In the genomic region with DNA sequence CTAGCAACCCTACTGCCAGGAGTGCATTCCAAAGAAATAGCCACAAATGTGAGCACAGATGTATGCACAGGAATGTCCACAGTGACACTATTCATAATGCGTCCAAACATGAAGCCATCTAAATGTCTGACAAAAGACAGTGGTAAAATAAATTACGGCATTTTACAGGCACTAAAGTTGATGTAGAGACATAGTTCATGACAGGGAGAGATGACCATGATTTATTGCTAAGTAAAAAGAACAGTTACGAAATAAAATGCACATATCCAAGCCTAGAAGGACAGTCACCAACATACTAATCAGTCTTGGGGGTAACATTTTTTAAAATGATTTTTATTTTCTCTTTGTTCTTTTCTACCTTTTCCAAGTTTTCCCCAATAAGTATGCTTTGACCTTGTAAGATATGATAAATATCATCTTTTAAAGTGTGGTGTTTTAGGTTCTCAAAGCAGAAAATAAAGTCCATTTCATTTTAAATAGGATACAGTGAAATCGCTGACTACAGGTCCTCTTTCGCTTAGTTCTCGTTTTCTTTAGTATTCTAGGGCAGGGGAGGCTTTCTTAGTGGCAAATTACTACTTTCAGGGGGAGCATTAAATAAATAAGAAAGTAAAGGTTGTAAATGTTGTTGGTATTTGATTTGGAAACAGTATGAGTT, we compare ENCODE assay signal across 29 cellular contexts. TPM values are rescaled to one million over a fixed set of nuclear protein-coding genes. Genes with fewer than 3 reads are reported as not detected.
DNase-seq lines count a peak whose midpoint lies in the region; ATAC-seq and TF ChIP-seq lines count a peak whose summit lies in the region.
"Had no signal": no experiment of that assay in that cellular context is flagged by ENCODE, and none has a peak within 500 bp of the region (broad histone marks: within the 10 kb centered on the region; RNA-seq: fewer than 3 reads in every experiment).

No MANE protein-coding gene starts in this region.

- DNase-seq in activated T-cell treated with anti-CD3 and anti-CD28 coated beads, Interleukin-2, amount 50 U/mL, for 24 hours: no peak
- no peak for DNase-seq in activated T-cell treated with anti-CD3 and anti-CD28 coated beads, Interleukin-2, amount 50 U/mL, for 1 hour
- no peak for DNase-seq in DND-41
- no peak for DNase-seq in activated CD8-positive, alpha-beta T cell treated with anti-CD3 and anti-CD28 coated beads, Interleukin-2, amount 10 ng/mL, durations not matched to agents 7 days and 5 days
- no peak for DNase-seq in naive thymus-derived CD8-positive, alpha-beta T cell
- no peak for DNase-seq in caudate nucleus (lab: John Stamatoyannopoulos, UW)
- DNase-seq: activated CD4-positive, alpha-beta T cell treated with anti-CD3 and anti-CD28 coated beads, Interleukin-2, amount 10 ng/mL, durations not matched to agents 7 days and 5 days; activated gamma-delta T cell; amniotic stem cell; brain microvascular endothelial cell; Calu3; DMS79 treated with DMSO at 0.1 percent for 48 hours; glutamatergic neuron; HCEC 1CT; NCI-H510A; nephron progenitor cell; pancreas; SHP77; stimulated activated CD4-positive, alpha-beta T cell treated with anti-CD3 and anti-CD28 coated beads, Interleukin-1b, Interleukin-23, amount 100 ng/mL, for 48 hours had no signal

- POLR2A ChIA-PET in activated CD8-positive, alpha-beta T cell treated with anti-CD3 and anti-CD28 coated beads, Interleukin-2, amount 10 ng/mL, durations not matched to agents 7 days and 5 days (lab: Charles Lee): interaction anchor here (0.9 to 4.3 kb wide), 3 partner anchors 11 to 42 kb away, joined by 5 to 60 read pairs (median 13); partner anchors contain the start of gene CD247
- POLR2A ChIA-PET in naive thymus-derived CD8-positive, alpha-beta T cell (lab: Charles Lee): interaction anchor here (0.7 to 1.4 kb wide), 4 partner anchors 9 to 16 kb away, joined by 3 to 4 read pairs (median 3); no protein-coding TSS in a partner anchor

- H3K27ac ChIP-seq in DND-41 (ENCODE audit: low read length) (peak overlapping the region; percentile 12; the same call in 1 of the 2 replicates), caudate nucleus (ENCODE audit: low read depth, low read length) (no peak overlapping the region)
- H3K27ac ChIP-seq: brain microvascular endothelial cell, KMS-11, pancreas, VCaP had no signal

- H3K36me3 ChIP-seq in DND-41 (ENCODE audit: insufficient read depth, low read length): peaks cover 72% of the 10 kb centered on the region
- H3K36me3 ChIP-seq: brain microvascular endothelial cell, pancreas had no signal

- H2AFZ ChIP-seq in DND-41 (ENCODE audit: low read depth, low read length): no peak overlapping the region

- H3K9me3 ChIP-seq in DND-41 (ENCODE audit: insufficient read depth, low read length, severe bottlenecking): no peaks in the 10 kb centered on the region
- H3K9me3 ChIP-seq: pancreas had no signal

- no peaks in the 10 kb centered on the region for H3K9me3 Mint-ChIP-seq in activated T-cell treated with anti-CD3 and anti-CD28 coated beads, Interleukin-2, amount 50 U/mL, for 24 hours
- no peaks in the 10 kb centered on the region for H3K9me3 Mint-ChIP-seq in activated CD8-positive, alpha-beta T cell treated with anti-CD3 and anti-CD28 coated beads, Interleukin-2, amount 10 ng/mL, durations not matched to agents 7 days and 5 days (ENCODE audit: insufficient read depth)
- no peaks in the 10 kb centered on the region for H3K9me3 Mint-ChIP-seq in naive thymus-derived CD8-positive, alpha-beta T cell
- H3K9me3 Mint-ChIP-seq: activated CD4-positive, alpha-beta T cell treated with anti-CD3 and anti-CD28 coated beads, Interleukin-2, amount 10 ng/mL, durations not matched to agents 7 days and 5 days; nephron progenitor cell; type B pancreatic cell had no signal

- no peak overlapping the region for H3K4me2 ChIP-seq in DND-41 (ENCODE audit: insufficient read depth, low read length)
- H3K4me2 ChIP-seq: KMS-11, smooth muscle cell had no signal

- peaks cover 47% of the 10 kb centered on the region for H4K20me1 ChIP-seq in DND-41 (ENCODE audit: insufficient read depth, low read length)

- no peak for TF ChIP-seq CTCF in DND-41 (IDR thresholded peaks at IDR 0.05; ENCODE audit: borderline replicate concordance, extremely low read depth, low read length, poor library complexity, severe bottlenecking)

- H3K4me1 ChIP-seq in DND-41 (ENCODE audit: insufficient read depth, low read length): peaks cover 43% of the 10 kb centered on the region
- H3K4me1 ChIP-seq: pancreas had no signal

- H3K4me1 Mint-ChIP-seq in activated T-cell treated with anti-CD3 and anti-CD28 coated beads, Interleukin-2, amount 50 U/mL, for 24 hours (ENCODE audit: low read depth): peaks cover 100% of the 10 kb centered on the region
- peaks cover 97% of the 10 kb centered on the region for H3K4me1 Mint-ChIP-seq in activated CD8-positive, alpha-beta T cell treated with anti-CD3 and anti-CD28 coated beads, Interleukin-2, amount 10 ng/mL, durations not matched to agents 7 days and 5 days (ENCODE audit: low read depth)
- peaks cover 57 to 100% (median 94%) of the 10 kb centered on the region in 4 donors for H3K4me1 Mint-ChIP-seq in naive thymus-derived CD8-positive, alpha-beta T cell

- peaks cover 80% of the 10 kb centered on the region for H3K36me3 Mint-ChIP-seq in activated T-cell treated with anti-CD3 and anti-CD28 coated beads, Interleukin-2, amount 50 U/mL, for 24 hours (ENCODE audit: low read depth)
- peaks cover 87% of the 10 kb centered on the region for H3K36me3 Mint-ChIP-seq in activated CD8-positive, alpha-beta T cell treated with anti-CD3 and anti-CD28 coated beads, Interleukin-2, amount 10 ng/mL, durations not matched to agents 7 days and 5 days (ENCODE audit: low read depth)
- H3K36me3 Mint-ChIP-seq in naive thymus-derived CD8-positive, alpha-beta T cell: peaks cover 5 to 78% (median 6%) of the 10 kb centered on the region in 3 donors
- H3K36me3 Mint-ChIP-seq: type B pancreatic cell had no signal

- H3K4me3 ChIP-seq in DND-41 (ENCODE audit: low read depth in 1 of 2, low read length in 2 of 2): no peak overlapping the region
- H3K4me3 ChIP-seq: pancreas, smooth muscle cell had no signal

- peak overlapping the region; percentile 99 for H3K27ac Mint-ChIP-seq in activated T-cell treated with anti-CD3 and anti-CD28 coated beads, Interleukin-2, amount 50 U/mL, for 24 hours
- peak overlapping the region; percentile 94 for H3K27ac Mint-ChIP-seq in activated CD8-positive, alpha-beta T cell treated with anti-CD3 and anti-CD28 coated beads, Interleukin-2, amount 10 ng/mL, durations not matched to agents 7 days and 5 days
- peak overlapping the region; percentile 63 to 97 (median 82) for H3K27ac Mint-ChIP-seq in naive thymus-derived CD8-positive, alpha-beta T cell
- H3K27ac Mint-ChIP-seq: nephron progenitor cell, type B pancreatic cell had no signal

- no peak overlapping the region for H3K9ac ChIP-seq in DND-41 (ENCODE audit: low read depth, low read length)
- H3K9ac ChIP-seq: KMS-11 had no signal

- H3K27me3 ChIP-seq in DND-41 (ENCODE audit: insufficient read depth, low read length, poor library complexity): no peaks in the 10 kb centered on the region
- H3K27me3 ChIP-seq: pancreas had no signal

- H3K79me2 ChIP-seq in DND-41 (ENCODE audit: insufficient read depth, low read length): peaks cover 98% of the 10 kb centered on the region

- CTCF ChIA-PET in activated CD8-positive, alpha-beta T cell treated with anti-CD3 and anti-CD28 coated beads, Interleukin-2, amount 10 ng/mL, durations not matched to agents 7 days and 5 days (lab: Charles Lee): interaction anchor here (1.3 to 6.1 kb wide), 2 partner anchors 20 to 37 kb away, joined by 5 to 67 read pairs; partner anchors contain the start of gene CD247

- H3K27me3 Mint-ChIP-seq in activated T-cell treated with anti-CD3 and anti-CD28 coated beads, Interleukin-2, amount 50 U/mL, for 24 hours: no peaks in the 10 kb centered on the region
- H3K27me3 Mint-ChIP-seq in activated CD8-positive, alpha-beta T cell treated with anti-CD3 and anti-CD28 coated beads, Interleukin-2, amount 10 ng/mL, durations not matched to agents 7 days and 5 days (ENCODE audit: low read depth): no peaks in the 10 kb centered on the region
- H3K27me3 Mint-ChIP-seq in naive thymus-derived CD8-positive, alpha-beta T cell: peaks cover 0 to 3% (median 0%) of the 10 kb centered on the region in 5 donors
- H3K27me3 Mint-ChIP-seq: activated CD4-positive, alpha-beta T cell treated with anti-CD3 and anti-CD28 coated beads, Interleukin-2, amount 10 ng/mL, durations not matched to agents 7 days and 5 days had no signal

- no peak overlapping the region for H3K4me3 Mint-ChIP-seq in activated T-cell treated with anti-CD3 and anti-CD28 coated beads, Interleukin-2, amount 50 U/mL, for 24 hours
- no peak overlapping the region for H3K4me3 Mint-ChIP-seq in activated CD8-positive, alpha-beta T cell treated with anti-CD3 and anti-CD28 coated beads, Interleukin-2, amount 10 ng/mL, durations not matched to agents 7 days and 5 days
- H3K4me3 Mint-ChIP-seq in naive thymus-derived CD8-positive, alpha-beta T cell: peak overlapping the region in 6 of 10 donors; percentile 7 to 48 (median 16)
- H3K4me3 Mint-ChIP-seq: activated CD4-positive, alpha-beta T cell treated with anti-CD3 and anti-CD28 coated beads, Interleukin-2, amount 10 ng/mL, durations not matched to agents 7 days and 5 days; nephron progenitor cell; type B pancreatic cell had no signal

- ATAC-seq in DND-41 (ENCODE audit: insufficient read depth, low read depth) (no peak), HG02884 (IDR thresholded peaks at IDR 0.05; ENCODE audit: unreplicated experiment) (no peak), HG03378 (IDR thresholded peaks at IDR 0.05; ENCODE audit: unreplicated experiment) (no peak)
- no peak for ATAC-seq in activated CD8-positive, alpha-beta T cell treated with anti-CD3 and anti-CD28 coated beads, Interleukin-2, amount 10 ng/mL, durations not matched to agents 7 days and 5 days
- no peak for ATAC-seq in naive thymus-derived CD8-positive, alpha-beta T cell
- ATAC-seq: Panc1, pancreas had no signal

RNA-seq across cellular contexts. Expression of gene CD247, which starts 21.2 kb away (rescaled TPM):
- total RNA-seq in activated CD8-positive, alpha-beta T cell treated with anti-CD3 and anti-CD28 coated beads, Interleukin-2, amount 10 ng/mL, durations not matched to agents 7 days and 5 days: 100 to 1,000 TPM; 243 to 251 TPM
- 100 to 1,000 TPM; 300 to 308 TPM for total RNA-seq in naive thymus-derived CD8-positive, alpha-beta T cell
- polyA plus RNA-seq in naive thymus-derived CD8-positive, alpha-beta T cell: 100 to 1,000 TPM; 244 to 325 (median 310) TPM
- total RNA-seq: epithelial cell of proximal tubule had no signal
- polyA plus RNA-seq: BJ, keratinocyte, smooth muscle cell had no signal

RNA-seq across cellular contexts. Expression of gene CREG1, which starts 56.5 kb away (rescaled TPM):
- 1 to 10 TPM; 7.3 to 7.7 TPM for total RNA-seq in activated CD8-positive, alpha-beta T cell treated with anti-CD3 and anti-CD28 coated beads, Interleukin-2, amount 10 ng/mL, durations not matched to agents 7 days and 5 days
- total RNA-seq in naive thymus-derived CD8-positive, alpha-beta T cell: 10 to 100 TPM; 13.8 to 15.5 TPM
- polyA plus RNA-seq in naive thymus-derived CD8-positive, alpha-beta T cell: 10 to 100 TPM; 14.6 to 26.8 (median 23.3) TPM

Comparison
In these comparisons a context has a peak if more than half of its experiments do, and no peak if none do; other contexts are left out.
1. H3K4me3 Mint-ChIP-seq: peak in naive thymus-derived CD8-positive, alpha-beta T cell (6 of 10); none in activated T-cell treated with anti-CD3 and anti-CD28 coated beads, Interleukin-2, amount 50 U/mL, for 24 hours (single experiment) and activated CD8-positive, alpha-beta T cell treated with anti-CD3 and anti-CD28 coated beads, Interleukin-2, amount 10 ng/mL, durations not matched to agents 7 days and 5 days (single experiment).
2. Peak in every context shown above with its lines, with median percentiles within 50 percentile points of each other: H3K27ac Mint-ChIP-seq.